ENCODE assay signal across 7 cellular contexts in the genomic region with DNA sequence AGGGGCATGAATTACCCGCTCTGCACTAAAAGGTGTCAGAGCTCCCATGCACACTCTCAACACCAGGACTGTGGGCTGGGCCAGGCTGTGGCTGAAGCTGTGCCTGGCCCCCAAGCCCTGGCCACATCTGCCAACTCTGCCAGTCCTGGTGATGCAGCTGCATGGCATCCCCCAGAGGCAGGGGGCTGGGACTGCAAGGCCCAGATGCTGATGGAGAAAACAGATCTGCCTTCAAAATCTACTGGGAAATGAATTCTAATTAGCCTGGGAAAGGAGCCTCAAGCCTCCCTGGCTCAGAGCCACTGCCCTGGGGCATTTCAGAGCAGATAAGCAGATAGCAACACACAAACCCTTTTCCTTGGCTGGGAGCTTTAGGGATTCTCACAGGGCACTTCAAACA. TPM values are rescaled to one million over a fixed set of nuclear protein-coding genes. Genes with fewer than 3 reads are reported as not detected.
DNase-seq lines count a peak whose midpoint lies in the region; ATAC-seq, FAIRE-seq and TF ChIP-seq lines count a peak whose summit lies in the region.
"Had no signal": no experiment of that assay in that cellular context is flagged by ENCODE, and none has a peak within 500 bp of the region (broad histone marks: within the 10 kb centered on the region; RNA-seq: fewer than 3 reads in every experiment).

No MANE protein-coding gene starts in this region.

- intact Hi-C loops in IMR-90 (cut with micrococcal nuclease), result no loop called here
- intact Hi-C loops in ovary (cut with DNase I), result no loop called here

- H3K18ac ChIP-seq in IMR-90 (ENCODE audit: low read depth, low read length), result no peak overlapping the region

- CTCF ChIA-PET in A549 (lab: Yijun Ruan, JAX), result interaction anchor here (0.6 to 2.8 kb wide), 5 partner anchors 20 to 292 kb away, joined by 3 to 15 read pairs (median 5); a partner anchor contains a TSS
- CTCF ChIA-PET in IMR-90 (lab: Yijun Ruan, JAX), result interaction anchor here (0.6 kb wide), 1 partner anchor 30 kb away, joined by 3 read pairs; no protein-coding TSS in a partner anchor

- BruUV-seq in IMR-90 (replicated peaks; lab: Mats Ljungman, UMichigan), result no TSS peak

- TF ChIP-seq CTCF in A549 (IDR thresholded peaks at IDR 0.05) (no peak), IMR-90 (conservative IDR thresholded peaks at IDR 0.05; ENCODE audit: low read depth, low read length) (no peak), ovary (IDR thresholded peaks at IDR 0.05) (no peak)

- 90% methylated on average over 1 of the region's 1 CpG for WGBS in A549 (ENCODE audit: missing lambda C conversion rate)
- 80% methylated on average over 1 of the region's 1 CpG; no CpG with 5 or more reads in 1 of the 2 experiments for WGBS in IMR-90 (ENCODE audit: extremely low coverage in 2 of 2, insufficient read length in 1 of 2), 2 experiments
- WGBS in ovary, 3 donors, result 94 to 100% (median 100%) methylated on average over 1 of the region's 1 CpG

- H3K27me3 ChIP-seq in IMR-90 (ENCODE audit: control insufficient read depth, insufficient read depth, low read length) (peaks cover 15% of the 10 kb centered on the region), ovary (no peaks in the 10 kb centered on the region)

- H2AK5ac ChIP-seq in IMR-90 (ENCODE audit: low read depth, low read length), result no peak overlapping the region

- no peak overlapping the region for H3K4me3 ChIP-seq in A549
- H3K4me3 ChIP-seq in IMR-90 (ENCODE audit: insufficient read depth, low read depth, low read length), result no peak overlapping the region
- no peak overlapping the region for H3K4me3 ChIP-seq in ovary

- H4K8ac ChIP-seq in IMR-90 (ENCODE audit: low read depth in 2 of 2, low read length in 2 of 2), result no peak overlapping the region

- H2BK15ac ChIP-seq in IMR-90 (ENCODE audit: low read depth, low read length), result no peak overlapping the region

- H4K5ac ChIP-seq in IMR-90 (ENCODE audit: low read depth, low read length), result no peak overlapping the region

- no peaks in the 10 kb centered on the region for H4K20me1 ChIP-seq in IMR-90 (ENCODE audit: insufficient read depth, low read length)

- H2AFZ ChIP-seq in IMR-90 (replicated peaks; ENCODE audit: low read length, poor library complexity), result no peak overlapping the region

- no peak overlapping the region for H2BK120ac ChIP-seq in IMR-90 (ENCODE audit: low read depth, low read length)

- H3K27ac ChIP-seq in A549, result no peak overlapping the region
- no peak overlapping the region for H3K27ac ChIP-seq in IMR-90 (ENCODE audit: insufficient read depth, low read length)
- H3K27ac ChIP-seq in ovary, result no peak overlapping the region

- H3K9ac ChIP-seq in IMR-90 (ENCODE audit: low read depth, low read length), result no peak overlapping the region

- H3K4ac ChIP-seq in IMR-90 (ENCODE audit: low read depth, low read length), result no peak overlapping the region

- H3K56ac ChIP-seq in IMR-90 (ENCODE audit: extremely low read depth, insufficient read depth, low read length), result no peak overlapping the region

- in situ Hi-C loops in IMR-90 (cut with MboI; ENCODE audit: low sequenced_read_pairs), result no loop called here

- no peak overlapping the region for H3K4me2 ChIP-seq in A549
- H3K4me2 ChIP-seq in IMR-90 (ENCODE audit: low read depth, low read length), result no peak overlapping the region

- POLR2A ChIA-PET in A549 (lab: Yijun Ruan, JAX), result no interaction called here
- POLR2A ChIA-PET in IMR-90 (lab: Charles Lee; ENCODE audit: unreplicated experiment), result no interaction called here

- FAIRE-seq in A549 (lab: Jason Lieb, UNC), result no peak

- no peak overlapping the region for H4K91ac ChIP-seq in IMR-90 (ENCODE audit: insufficient read depth, low read depth, low read length)

- H2BK20ac ChIP-seq in IMR-90 (ENCODE audit: low read depth, low read length), result no peak overlapping the region

- TF ChIP-seq EP300 in A549 (IDR thresholded peaks at IDR 0.05) (no peak), ovary (IDR thresholded peaks at IDR 0.05) (no peak)

- dilution Hi-C loops in IMR-90 (cut with HindIII; ENCODE audit: low sequenced_read_pairs, unreplicated experiment), result no loop called here

- H3K79me1 ChIP-seq in IMR-90 (ENCODE audit: low read depth in 1 of 2, low read length in 2 of 2), result no peaks in the 10 kb centered on the region

- H3K23ac ChIP-seq in IMR-90 (ENCODE audit: low read depth, low read length), result no peak overlapping the region

- DNase-seq in A549 (ENCODE audit: low read depth in 1 of 2, low spot score in 1 of 2) (peak; percentile 41 to 57), IMR-90 (no peak), astrocyte of the hippocampus (ENCODE audit: low read depth, low spot score) (peak; percentile 73), ovary (no peak)
- no peak for DNase-seq in activated CD4-positive, alpha-beta T cell treated with anti-CD3 and anti-CD28 coated beads for 1 hour
- DNase-seq: T-helper 2 cell had no signal

- TF ChIP-seq POLR2A in A549 (IDR thresholded peaks at IDR 0.05; ENCODE audit: low read length) (no peak), IMR-90 (IDR thresholded peaks at IDR 0.05; ENCODE audit: low read depth, low read length) (no peak), ovary (IDR thresholded peaks at IDR 0.05) (no peak)

- peak in 1 of 2 experiments; percentile 29; a peak in 2 of 5 replicates for TF ChIP-seq RAD21 in A549 (conservative IDR thresholded peaks at IDR 0.05 in 1 of 2, IDR thresholded peaks at IDR 0.05 in 1 of 2)
- no peak for TF ChIP-seq RAD21 in IMR-90 (IDR thresholded peaks at IDR 0.05; ENCODE audit: low read length)

- peak; percentile 88 to 96 for ATAC-seq in A549
- peak; percentile 46; the same call in 1 of the 2 replicates for ATAC-seq in IMR-90 (ENCODE audit: low read depth)
- ATAC-seq in HG02973 (IDR thresholded peaks at IDR 0.05; ENCODE audit: unreplicated experiment), result no peak

- no peaks in the 10 kb centered on the region for H3K36me3 ChIP-seq in IMR-90 (ENCODE audit: control insufficient read depth, insufficient read depth, low read length)
- H3K36me3 ChIP-seq in ovary, result no peaks in the 10 kb centered on the region

- H3K9me3 ChIP-seq in A549, result no peaks in the 10 kb centered on the region
- no peaks in the 10 kb centered on the region for H3K9me3 ChIP-seq in IMR-90 (ENCODE audit: control insufficient read depth, insufficient read depth, low read length)
- H3K9me3 ChIP-seq in ovary, result no peaks in the 10 kb centered on the region

- no peak overlapping the region for H3K14ac ChIP-seq in IMR-90 (replicated peaks; ENCODE audit: low read depth, low read length)

- H3K4me1 ChIP-seq in A549 (0 out of 3 replicates have a peak, but pooled peaks cover 3% of the 10 kb centered on the region), IMR-90 (ENCODE audit: control insufficient read depth, insufficient read depth, low read length) (peaks cover 1% of the 10 kb centered on the region; the same call in 1 of the 2 replicates), ovary (ENCODE audit: insufficient read depth) (peaks cover 2% of the 10 kb centered on the region)

- no peak overlapping the region for H2AK9ac ChIP-seq in IMR-90 (replicated peaks; ENCODE audit: low read depth, low read length, poor library complexity)

- H2BK5ac ChIP-seq in IMR-90 (ENCODE audit: low read depth, low read length, poor library complexity, severe bottlenecking), result no peak overlapping the region

- no peaks in the 10 kb centered on the region for H3K9me1 ChIP-seq in IMR-90 (ENCODE audit: insufficient read depth, low read length)

RNA-seq across cellular contexts. Expression of a gene that starts 3.4 kb away (rescaled TPM):
- polyA plus RNA-seq in A549 (2011; rRNA removed) (0.37 and 0.57 TPM in 2 replicates), A549 (2017; fragmentation: RNase III; extraction: RNeasy Plus Mini Kit Qiagen cat#74134 plus additional on column Dnase treatment) (0.38 to 0.74 TPM (median 0.65 TPM) in 3 replicates), IMR-90 (2012; rRNA removed) (0.12 and 0.19 TPM in 2 replicates), ovary (under 1 TPM; 0.04 to 0.83 TPM)
- polyA plus RNA-seq in A549 (2012; cell fraction: cytosol; rRNA removed), result 0.16 and 0.27 TPM in 2 replicates
- 0.31 and 0.73 TPM in 2 replicates for polyA plus RNA-seq in A549 (2012; cell fraction: nucleus; rRNA removed)
- polyA minus RNA-seq in A549 (2011; rRNA and poly(A)+ RNA removed), result 0.39 and 0.74 TPM in 2 replicates
- total RNA-seq in IMR-90 (2012; rRNA removed) (under 0.01 TPM in 2 replicates), ovary (1 to 10 TPM in 2 of 7 donors, under 1 TPM in 5; 0.05 to 1.4 (median 0.50) TPM)
- 0.09 and 0.18 TPM in 2 replicates for polyA plus RNA-seq in IMR-90 (2012; cell fraction: cytosol; rRNA removed)
- 0.11 and 0.34 TPM in 2 replicates for polyA plus RNA-seq in IMR-90 (2012; cell fraction: nucleus; rRNA removed; ENCODE audit: low replicate concordance)

RNA-seq across cellular contexts. Expression of a gene that starts 27.4 kb away (rescaled TPM):
- polyA plus RNA-seq in A549 (2011; rRNA removed), result 21.2 and 21.7 TPM in 2 replicates
- polyA plus RNA-seq in A549 (2012; cell fraction: cytosol; rRNA removed), result 11.2 and 13.9 TPM in 2 replicates
- 7.7 and 10.3 TPM in 2 replicates for polyA plus RNA-seq in A549 (2012; cell fraction: nucleus; rRNA removed)
- 13.9 to 14.4 TPM (median 14.2 TPM) in 3 replicates for polyA plus RNA-seq in A549 (2017; fragmentation: RNase III; extraction: RNeasy Plus Mini Kit Qiagen cat#74134 plus additional on column Dnase treatment)
- 22.2 and 25.2 TPM in 2 replicates for polyA minus RNA-seq in A549 (2011; rRNA and poly(A)+ RNA removed)
- total RNA-seq in IMR-90 (2012; rRNA removed), result 10.9 and 16.7 TPM in 2 replicates
- polyA plus RNA-seq in IMR-90 (2012; rRNA removed), result 6.1 and 7.3 TPM in 2 replicates
- polyA plus RNA-seq in IMR-90 (2012; cell fraction: cytosol; rRNA removed), result 3.5 and 4.3 TPM in 2 replicates
- 5.3 and 10.1 TPM in 2 replicates for polyA plus RNA-seq in IMR-90 (2012; cell fraction: nucleus; rRNA removed; ENCODE audit: low replicate concordance)
- 10 to 100 TPM; 20.7 to 29.0 (median 24.2) TPM for total RNA-seq in ovary
- polyA plus RNA-seq in ovary, result 10 to 100 TPM in 1 of 2 donors, 1 to 10 TPM in 1; 8.6 to 14.8 TPM

RNA-seq across cellular contexts. Expression of a gene that starts 44.0 kb away (rescaled TPM):
- polyA plus RNA-seq in A549 (2011; rRNA removed) (0.05 TPM in 2 replicates), A549 (2017; fragmentation: RNase III; extraction: RNeasy Plus Mini Kit Qiagen cat#74134 plus additional on column Dnase treatment) (0.08 TPM in 2 of 3 replicates, not detected in the other), IMR-90 (2012; rRNA removed) (not detected in 2 replicates), ovary (under 1 TPM in 1 of 2 donors, not detected in 1; 0.08 TPM)
- 0.09 and 0.11 TPM in 2 replicates for polyA plus RNA-seq in A549 (2012; cell fraction: cytosol; rRNA removed)
- 1.1 and 2.4 TPM in 2 replicates for polyA plus RNA-seq in A549 (2012; cell fraction: nucleus; rRNA removed)
- not detected in 2 replicates for polyA minus RNA-seq in A549 (2011; rRNA and poly(A)+ RNA removed)
- total RNA-seq in IMR-90 (2012; rRNA removed) (not detected in 2 replicates), ovary (under 1 TPM; 0.24 to 1.00 (median 0.63) TPM)
- not detected in 2 replicates for polyA plus RNA-seq in IMR-90 (2012; cell fraction: cytosol; rRNA removed)
- polyA plus RNA-seq in IMR-90 (2012; cell fraction: nucleus; rRNA removed; ENCODE audit: low replicate concordance), result 0.15 and 0.33 TPM in 2 replicates

RNA-seq across cellular contexts. Expression of a gene that starts 58.6 kb away (rescaled TPM):
- 47.2 and 70.2 TPM in 2 replicates for polyA plus RNA-seq in A549 (2011; rRNA removed)
- polyA plus RNA-seq in A549 (2012; cell fraction: cytosol; rRNA removed), result 16.1 and 23.8 TPM in 2 replicates
- polyA plus RNA-seq in A549 (2012; cell fraction: nucleus; rRNA removed), result 3.9 and 8.4 TPM in 2 replicates
- 50.9 to 72.8 TPM (median 71.6 TPM) in 3 replicates for polyA plus RNA-seq in A549 (2017; fragmentation: RNase III; extraction: RNeasy Plus Mini Kit Qiagen cat#74134 plus additional on column Dnase treatment)
- 12.3 and 13.6 TPM in 2 replicates for polyA minus RNA-seq in A549 (2011; rRNA and poly(A)+ RNA removed)
- 15.6 and 32.5 TPM in 2 replicates for total RNA-seq in IMR-90 (2012; rRNA removed)
- polyA plus RNA-seq in IMR-90 (2012; rRNA removed), result 36.2 and 38.7 TPM in 2 replicates
- 5.4 and 8.9 TPM in 2 replicates for polyA plus RNA-seq in IMR-90 (2012; cell fraction: cytosol; rRNA removed)
- polyA plus RNA-seq in IMR-90 (2012; cell fraction: nucleus; rRNA removed; ENCODE audit: low replicate concordance), result 1.8 and 16.7 TPM in 2 replicates
- total RNA-seq in ovary, result 10 to 100 TPM; 67.0 to 75.4 (median 70.2) TPM
- polyA plus RNA-seq in ovary, result 100 to 1,000 TPM; 106 to 173 TPM

Comparison
In these comparisons a context has a peak if more than half of its experiments do, and no peak if none do; other contexts are left out.
1. DNase-seq: peak in A549 (2 of 2) and astrocyte of the hippocampus (single experiment); none in IMR-90 (single experiment), ovary (0 of 5) and activated CD4-positive, alpha-beta T cell treated with anti-CD3 and anti-CD28 coated beads for 1 hour (single experiment).